In genomic region chr14:71725802-71726638, GRCh38 we compare ENCODE assay signal across 11 cellular contexts.
DNase-seq lines count a peak whose midpoint lies in the region; ATAC-seq, FAIRE-seq and TF ChIP-seq lines count a peak whose summit lies in the region.
"Had no signal": no experiment of that assay in that cellular context is flagged by ENCODE, and none has a peak within 500 bp of the region (broad histone marks: within the 10 kb centered on the region; RNA-seq: fewer than 3 reads in every experiment).

No MANE protein-coding gene starts in this region.

- DNase-seq in A172 (ENCODE audit: low spot score), result peak; percentile 34
- peak; percentile 83 for DNase-seq in HCEC 1CT
- DNase-seq in amniotic stem cell (lab: John Stamatoyannopoulos, UW), result peak; percentile 48
- DNase-seq in foreskin fibroblast, result peak; percentile 71 to 88
- DNase-seq in frontal cortex (ENCODE audit: low spot score in 2 of 2), result no peak
- no peak for DNase-seq in HuH-7 (ENCODE audit: low spot score)
- DNase-seq: activated T-cell treated with anti-CD3 and anti-CD28 coated beads for 4 hours, NCI-H1694, ovary had no signal

- TF ChIP-seq CTCF in foreskin fibroblast (IDR thresholded peaks at IDR 0.05; ENCODE audit: low read depth, low read length), result no peak

- H3K4me3 ChIP-seq in foreskin fibroblast (ENCODE audit: low read depth in 1 of 2, low read length in 2 of 2), result no peak overlapping the region
- H3K4me3 ChIP-seq: ovary had no signal

- ATAC-seq in GM18502 (IDR thresholded peaks at IDR 0.05; ENCODE audit: poor library complexity, unreplicated experiment) (no peak), HG02938 (IDR thresholded peaks at IDR 0.05; ENCODE audit: unreplicated experiment) (no peak)

- FAIRE-seq in frontal cortex (lab: Jason Lieb, UNC), result no peak

Comparison
In these comparisons a context has a peak if more than half of its experiments do, and no peak if none do; other contexts are left out.
1. DNase-seq: peak in A172 (single experiment), HCEC 1CT (single experiment), amniotic stem cell (single experiment) and foreskin fibroblast (2 of 2); none in frontal cortex (0 of 2) and HuH-7 (single experiment).